In the genomic region with DNA sequence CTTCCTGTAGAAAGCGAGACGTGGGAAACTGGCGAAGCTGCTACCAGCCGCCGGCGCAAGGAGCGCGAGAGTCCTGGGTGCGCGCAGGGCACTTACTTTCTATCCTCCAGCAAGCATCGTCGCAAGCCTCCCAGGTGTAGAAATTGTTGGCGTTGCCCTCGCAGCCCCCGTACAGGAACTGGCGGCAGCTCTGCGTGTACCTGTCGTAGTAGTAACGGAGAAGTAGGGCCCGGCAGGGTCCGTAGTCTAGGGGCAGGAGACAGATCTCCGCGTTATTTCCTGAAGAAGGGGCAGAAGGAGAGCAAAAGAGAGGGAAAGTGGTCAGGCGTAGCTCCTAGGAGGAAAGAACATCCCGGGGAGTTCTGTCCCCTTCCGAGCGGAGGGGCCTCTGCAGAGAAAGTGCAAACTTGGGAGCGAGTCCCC, we compare ENCODE assay signal across 9 cellular contexts. TPM values are rescaled to one million over a fixed set of nuclear protein-coding genes. Genes with fewer than 3 reads are reported as not detected.
DNase-seq lines count a peak whose midpoint lies in the region; ATAC-seq, FAIRE-seq and TF ChIP-seq lines count a peak whose summit lies in the region.
"Had no signal": no experiment of that assay in that cellular context is flagged by ENCODE, and none has a peak within 500 bp of the region (broad histone marks: within the 10 kb centered on the region; RNA-seq: fewer than 3 reads in every experiment).

No MANE protein-coding gene starts in this region.

- no peak for TF ChIP-seq RAD21 in HepG2 (CRISPR knock-in tag; IDR thresholded peaks at IDR 0.05)

- WGBS in mammary epithelial cell (ENCODE audit: low coverage, missing lambda C conversion rate) = 5% methylated on average over 12 of the region's 28 CpGs
- 21% methylated on average over 28 of the region's 28 CpGs for WGBS in HepG2 (ENCODE audit: low lambda C conversion rate)
- 1 to 3% methylated on average over 28 of the region's 28 CpGs for WGBS in thyroid gland, 2 donors

- TF ChIP-seq CTCF in mammary epithelial cell (conservative IDR thresholded peaks at IDR 0.05 in 1 of 2, IDR thresholded peaks at IDR 0.05 in 1 of 2; ENCODE audit: extremely low read depth in 1 of 2, insufficient read depth in 1 of 2, low read depth in 1 of 2, low read length in 2 of 2) (no peak), HepG2 (CRISPR knock-in tag; IDR thresholded peaks at IDR 0.05) (no peak), thyroid gland (IDR thresholded peaks at IDR 0.05) (no peak)

- H3K27me3 ChIP-seq in mammary epithelial cell (ENCODE audit: insufficient read depth, low read length) = no peaks in the 10 kb centered on the region
- peaks cover 4 to 20% of the 10 kb centered on the region in 2 experiments; a peak in 2 of 5 replicates for H3K27me3 ChIP-seq in HepG2 (ENCODE audit: control insufficient read depth in 1 of 2, insufficient read depth in 2 of 2, low read length in 2 of 2)
- H3K27me3 ChIP-seq in thyroid gland = no peaks in the 10 kb centered on the region

- H3K79me2 ChIP-seq in mammary epithelial cell (ENCODE audit: insufficient read depth, low read length) (no peaks in the 10 kb centered on the region), HepG2 (ENCODE audit: insufficient read depth, low read length) (no peaks in the 10 kb centered on the region)

- no peak for FAIRE-seq in HepG2 (lab: Jason Lieb, UNC)

- H3K4me3 ChIP-seq in mammary epithelial cell (replicated peaks in 1 of 3; ENCODE audit: insufficient read depth in 1 of 3, low read depth in 2 of 3, low read length in 3 of 3) (peak overlapping the region; percentile 72 to 78 (median 77)), HepG2 (replicated peaks in 1 of 3; ENCODE audit: insufficient read depth in 1 of 3, low read depth in 2 of 3, low read length in 3 of 3) (peak overlapping the region in 1 of 3 experiments; percentile 52; a peak in 1 of 6 replicates), thyroid gland (replicated peaks in 1 of 3) (peak overlapping the region in 2 of 3 donors; percentile 16 to 31)

- POLR2A ChIA-PET in HepG2 (lab: Yijun Ruan, JAX) = no interaction called here

- H3K4me1 ChIP-seq in mammary epithelial cell (ENCODE audit: insufficient read depth, low read length) = peaks cover 6% of the 10 kb centered on the region
- H3K4me1 ChIP-seq in HepG2 (ENCODE audit: insufficient read depth, low read length) = 0 out of 2 replicates have a peak, but pooled peaks cover 5% of the 10 kb centered on the region
- H3K4me1 ChIP-seq in thyroid gland = peaks cover 0 to 8% of the 10 kb centered on the region in 2 donors

- BruUV-seq in mammary epithelial cell (replicated peaks; lab: Mats Ljungman, UMichigan) = no TSS peak
- no TSS peak for BruUV-seq in HepG2 (replicated peaks; lab: Mats Ljungman, UMichigan)

- TF ChIP-seq EP300 in HepG2 (IDR thresholded peaks at IDR 0.05; ENCODE audit: low read depth in 2 of 2, low read length in 2 of 2) (no peak), HepG2 (CRISPR knock-in tag; IDR thresholded peaks at IDR 0.05; ENCODE audit: borderline replicate concordance) (no peak)

- intact Hi-C loops in mammary epithelial cell (cut with micrococcal nuclease) (loop anchor here (1.0 to 5.0 kb wide), 3 partner anchors 33 to 173 kb away; no protein-coding TSS in a partner anchor), HepG2 (cut with micrococcal nuclease; ENCODE audit: unreplicated experiment) (no loop called here), thyroid gland (cut with DNase I) (loop anchor here (10.0 kb wide), 1 partner anchor 195 kb away; no protein-coding TSS in a partner anchor)

- H3K9me3 ChIP-seq in mammary epithelial cell (replicated peaks; ENCODE audit: insufficient read depth, low read length) (no peaks in the 10 kb centered on the region), HepG2 (ENCODE audit: low read length) (no peaks in the 10 kb centered on the region), thyroid gland (no peaks in the 10 kb centered on the region)

- dilution Hi-C loops in mammary epithelial cell (cut with HindIII; ENCODE audit: low sequenced_read_pairs) = no loop called here

- peak; percentile 73 for ATAC-seq in GM21390 (IDR thresholded peaks at IDR 0.05; ENCODE audit: unreplicated experiment)
- peak; percentile 70 for ATAC-seq in HepG2
- ATAC-seq in GM19328 (IDR thresholded peaks at IDR 0.05; ENCODE audit: unreplicated experiment) = no peak

- TF ChIP-seq POLR2A in HepG2 (IDR thresholded peaks at IDR 0.05; ENCODE audit: insufficient read depth in 1 of 2, low read depth in 2 of 2, low read length in 2 of 2) (no peak), thyroid gland (IDR thresholded peaks at IDR 0.05) (no peak)

- H3K36me3 ChIP-seq in mammary epithelial cell (ENCODE audit: insufficient read depth, low read length) = peaks cover 4% of the 10 kb centered on the region
- H3K36me3 ChIP-seq in HepG2 (replicated peaks in 1 of 2; ENCODE audit: control insufficient read depth in 1 of 2, insufficient read depth in 2 of 2, low read length in 2 of 2) = no peaks in the 10 kb centered on the region
- no peaks in the 10 kb centered on the region for H3K36me3 ChIP-seq in thyroid gland

- H3K4me2 ChIP-seq in mammary epithelial cell (ENCODE audit: insufficient read depth, low read depth, low read length) = peak overlapping the region; percentile 94
- peak overlapping the region; percentile 53 for H3K4me2 ChIP-seq in HepG2 (ENCODE audit: low read depth, low read length)

- DNase-seq in DMS79 treated with DMSO at 0.1 percent for 48 hours (lab: John Stamatoyannopoulos, UW) (peak; percentile 43), NCI-H1105 treated with DMSO at 0.1 percent for 48 hours (lab: John Stamatoyannopoulos, UW) (peak; percentile 40), mammary epithelial cell (peak; percentile 71), HepG2 (ENCODE audit: low spot score) (no peak), thyroid gland (peak in 1 of 2 donors; percentile 2), NCI-H524 treated with DMSO at 0.1 percent for 48 hours (lab: John Stamatoyannopoulos, UW) (no peak)

- in situ Hi-C loops in mammary epithelial cell (cut with MboI; ENCODE audit: low sequenced_read_pairs in 2 of 2) = no loop called here
- in situ Hi-C loops in HepG2 (cut with HindIII; ENCODE audit: extremely low pct_ligation_motif_present, low pct_unique_long_range_greater_than_20kb) = no loop called here

- peak overlapping the region; percentile 90 for H2AFZ ChIP-seq in mammary epithelial cell (ENCODE audit: low read depth, low read length)
- H2AFZ ChIP-seq in HepG2 (ENCODE audit: low read length) = no peak overlapping the region

- peak overlapping the region; percentile 65 for H3K9ac ChIP-seq in mammary epithelial cell (ENCODE audit: insufficient read depth, low read length)
- no peak overlapping the region for H3K9ac ChIP-seq in HepG2 (ENCODE audit: insufficient read depth, low read depth, low read length)

- no peaks in the 10 kb centered on the region for H4K20me1 ChIP-seq in mammary epithelial cell (ENCODE audit: insufficient read depth, low read length)
- H4K20me1 ChIP-seq in HepG2 (ENCODE audit: insufficient read depth, low read length) = no peaks in the 10 kb centered on the region

- CTCF ChIA-PET in mammary epithelial cell (lab: Charles Lee; ENCODE audit: low non-redundant PET) = interaction anchor here (0.6 kb wide), 1 partner anchor 406 kb away, joined by 3 read pairs; no protein-coding TSS in a partner anchor
- CTCF ChIA-PET in HepG2 (lab: Yijun Ruan, JAX; ENCODE audit: low intra/inter-chr PET ratio, low total read pairs) = interaction anchor here (0.6 kb wide), 1 partner anchor 10 kb away, joined by 3 read pairs; no protein-coding TSS in a partner anchor

- H3K27ac ChIP-seq in mammary epithelial cell (ENCODE audit: insufficient read depth, low read depth, low read length) (peak overlapping the region; percentile 48), HepG2 (ENCODE audit: extremely low read length, insufficient read depth, low read length) (no peak overlapping the region), thyroid gland (no peak overlapping the region)

RNA-seq across cellular contexts. Expression of a gene that starts 0.5 kb away (rescaled TPM):
- total RNA-seq in mammary epithelial cell (100 to 1,000 TPM in 1 of 2 donors, under 1 TPM in 1; 0.33 to 608 TPM), HepG2 (2016; rRNA removed; fragmentation: Illumina TruSeq; extraction: Trizol) (0.22 and 0.24 TPM in 2 replicates), thyroid gland (1 to 10 TPM in 1 of 4 donors, under 1 TPM in 1, not detected in 2; 0.56 to 3.2 TPM)
- polyA plus RNA-seq in mammary epithelial cell (313 TPM), HepG2 (2011; rRNA removed) (0.10 and 0.16 TPM in 2 replicates)
- polyA minus RNA-seq in mammary epithelial cell = 136 TPM
- 0.40 TPM in 1 of 2 replicates, not detected in the other for total RNA-seq in HepG2 (2016; cell fraction: cytosol; rRNA removed; fragmentation: Illumina TruSeq; extraction: Trizol; ENCODE audit: low read depth)
- 0.16 and 0.37 TPM in 2 replicates for total RNA-seq in HepG2 (2016; cell fraction: insoluble cytoplasmic fraction; rRNA removed; fragmentation: Illumina TruSeq; extraction: Trizol)
- not detected in 2 replicates for total RNA-seq in HepG2 (2016; cell fraction: membrane; rRNA removed; fragmentation: Illumina TruSeq; extraction: Trizol)
- 0.47 and 1.5 TPM in 2 replicates for total RNA-seq in HepG2 (2016; cell fraction: nucleus; rRNA removed; fragmentation: Illumina TruSeq; extraction: Trizol)
- polyA plus RNA-seq in HepG2 (2011; cell fraction: cytosol; rRNA removed) = 0.13 and 0.17 TPM in 2 replicates
- polyA plus RNA-seq in HepG2 (2011; cell fraction: nucleus; rRNA removed) = not detected in 2 replicates
- polyA plus RNA-seq in HepG2 (2012) = 0.20 TPM in 1 of 2 replicates, not detected in the other
- polyA plus RNA-seq in HepG2 (2016; cell fraction: cytosol; fragmentation: Illumina TruSeq; extraction: Trizol; ENCODE audit: low read depth) = 0.19 and 0.36 TPM in 2 replicates
- 0.76 and 0.99 TPM in 2 replicates for polyA plus RNA-seq in HepG2 (2016; cell fraction: insoluble cytoplasmic fraction; fragmentation: Illumina TruSeq; extraction: Trizol; ENCODE audit: low read depth)
- polyA plus RNA-seq in HepG2 (2016; cell fraction: membrane; fragmentation: Illumina TruSeq; extraction: Trizol; ENCODE audit: low read depth) = 0.44 and 0.47 TPM in 2 replicates
- polyA plus RNA-seq in HepG2 (2016; cell fraction: nucleus; fragmentation: Illumina TruSeq; extraction: Trizol; ENCODE audit: insufficient read depth, low read depth) = 0.59 and 1.8 TPM in 2 replicates
- not detected in 2 replicates for polyA minus RNA-seq in HepG2 (2011; rRNA and poly(A)+ RNA removed; ENCODE audit: low replicate concordance)
- not detected in 2 replicates for polyA minus RNA-seq in HepG2 (2011; cell fraction: cytosol; rRNA and poly(A)+ RNA removed)
- not detected in 2 replicates for polyA minus RNA-seq in HepG2 (2011; cell fraction: nucleus; rRNA and poly(A)+ RNA removed)

RNA-seq across cellular contexts. Expression of a gene that starts 16.3 kb away (rescaled TPM):
- total RNA-seq in mammary epithelial cell = not detected
- polyA plus RNA-seq in mammary epithelial cell = not detected
- polyA minus RNA-seq in mammary epithelial cell = not detected
- total RNA-seq in HepG2 (2016; rRNA removed; fragmentation: Illumina TruSeq; extraction: Trizol) = not detected in 2 replicates
- not detected in 2 replicates for total RNA-seq in HepG2 (2016; cell fraction: cytosol; rRNA removed; fragmentation: Illumina TruSeq; extraction: Trizol; ENCODE audit: low read depth)
- not detected in 2 replicates for total RNA-seq in HepG2 (2016; cell fraction: insoluble cytoplasmic fraction; rRNA removed; fragmentation: Illumina TruSeq; extraction: Trizol)
- not detected in 2 replicates for total RNA-seq in HepG2 (2016; cell fraction: membrane; rRNA removed; fragmentation: Illumina TruSeq; extraction: Trizol)
- not detected in 2 replicates for total RNA-seq in HepG2 (2016; cell fraction: nucleus; rRNA removed; fragmentation: Illumina TruSeq; extraction: Trizol)
- polyA plus RNA-seq in HepG2 (2011; rRNA removed) = not detected in 2 replicates
- polyA plus RNA-seq in HepG2 (2011; cell fraction: cytosol; rRNA removed) = not detected in 2 replicates
- polyA plus RNA-seq in HepG2 (2011; cell fraction: nucleus; rRNA removed) = not detected in 2 replicates
- polyA plus RNA-seq in HepG2 (2012) = not detected in 2 replicates
- not detected in 2 replicates for polyA plus RNA-seq in HepG2 (2016; cell fraction: cytosol; fragmentation: Illumina TruSeq; extraction: Trizol; ENCODE audit: low read depth)
- polyA plus RNA-seq in HepG2 (2016; cell fraction: insoluble cytoplasmic fraction; fragmentation: Illumina TruSeq; extraction: Trizol; ENCODE audit: low read depth) = not detected in 2 replicates
- polyA plus RNA-seq in HepG2 (2016; cell fraction: membrane; fragmentation: Illumina TruSeq; extraction: Trizol; ENCODE audit: low read depth) = not detected in 2 replicates
- not detected in 2 replicates for polyA plus RNA-seq in HepG2 (2016; cell fraction: nucleus; fragmentation: Illumina TruSeq; extraction: Trizol; ENCODE audit: insufficient read depth, low read depth)
- polyA minus RNA-seq in HepG2 (2011; rRNA and poly(A)+ RNA removed; ENCODE audit: low replicate concordance) = 1.9 TPM in 1 of 2 replicates, not detected in the other
- polyA minus RNA-seq in HepG2 (2011; cell fraction: cytosol; rRNA and poly(A)+ RNA removed) = not detected in 2 replicates
- polyA minus RNA-seq in HepG2 (2011; cell fraction: nucleus; rRNA and poly(A)+ RNA removed) = not detected in 2 replicates
- not detected for total RNA-seq in thyroid gland
- total RNA-seq: SK-MEL-5 had no signal

RNA-seq across cellular contexts. Expression of a gene that starts 31.5 kb away (rescaled TPM):
- total RNA-seq in mammary epithelial cell (under 1 TPM; under 0.01 to 0.38 TPM), HepG2 (2016; rRNA removed; fragmentation: Illumina TruSeq; extraction: Trizol) (not detected in 2 replicates), thyroid gland (10 to 100 TPM; 10.7 to 43.4 (median 26.3) TPM)
- polyA plus RNA-seq in mammary epithelial cell (0.31 TPM), HepG2 (2011; rRNA removed) (not detected in 2 replicates)
- polyA minus RNA-seq in mammary epithelial cell = not detected
- not detected in 2 replicates for total RNA-seq in HepG2 (2016; cell fraction: cytosol; rRNA removed; fragmentation: Illumina TruSeq; extraction: Trizol; ENCODE audit: low read depth)
- total RNA-seq in HepG2 (2016; cell fraction: insoluble cytoplasmic fraction; rRNA removed; fragmentation: Illumina TruSeq; extraction: Trizol) = not detected in 2 replicates
- total RNA-seq in HepG2 (2016; cell fraction: membrane; rRNA removed; fragmentation: Illumina TruSeq; extraction: Trizol) = not detected in 2 replicates
- not detected in 2 replicates for total RNA-seq in HepG2 (2016; cell fraction: nucleus; rRNA removed; fragmentation: Illumina TruSeq; extraction: Trizol)
- not detected in 2 replicates for polyA plus RNA-seq in HepG2 (2011; cell fraction: cytosol; rRNA removed)
- polyA plus RNA-seq in HepG2 (2011; cell fraction: nucleus; rRNA removed) = not detected in 2 replicates
- not detected in 2 replicates for polyA plus RNA-seq in HepG2 (2012)
- not detected in 2 replicates for polyA plus RNA-seq in HepG2 (2016; cell fraction: cytosol; fragmentation: Illumina TruSeq; extraction: Trizol; ENCODE audit: low read depth)
- not detected in 2 replicates for polyA plus RNA-seq in HepG2 (2016; cell fraction: insoluble cytoplasmic fraction; fragmentation: Illumina TruSeq; extraction: Trizol; ENCODE audit: low read depth)
- polyA plus RNA-seq in HepG2 (2016; cell fraction: membrane; fragmentation: Illumina TruSeq; extraction: Trizol; ENCODE audit: low read depth) = not detected in 2 replicates
- not detected in 2 replicates for polyA plus RNA-seq in HepG2 (2016; cell fraction: nucleus; fragmentation: Illumina TruSeq; extraction: Trizol; ENCODE audit: insufficient read depth, low read depth)
- 1.2 TPM in 1 of 2 replicates, not detected in the other for polyA minus RNA-seq in HepG2 (2011; rRNA and poly(A)+ RNA removed; ENCODE audit: low replicate concordance)
- not detected in 2 replicates for polyA minus RNA-seq in HepG2 (2011; cell fraction: cytosol; rRNA and poly(A)+ RNA removed)
- polyA minus RNA-seq in HepG2 (2011; cell fraction: nucleus; rRNA and poly(A)+ RNA removed) = not detected in 2 replicates

Comparison
In these comparisons a context has a peak if more than half of its experiments do, and no peak if none do; other contexts are left out.
1. DNase-seq: peak in DMS79 treated with DMSO at 0.1 percent for 48 hours (single experiment), NCI-H1105 treated with DMSO at 0.1 percent for 48 hours (single experiment) and mammary epithelial cell (single experiment); none in HepG2 (single experiment) and NCI-H524 treated with DMSO at 0.1 percent for 48 hours (single experiment).
2. RNA of a gene that starts 31.5 kb away (total RNA-seq): 10.7 to 43.4 TPM in thyroid gland; under 0.01 to 0.38 TPM in mammary epithelial cell and not detected in HepG2; every median in the first group is over 4 times any median in the second.